Comparison of ENCODE assay signal across 11 cellular contexts in the genomic region with DNA sequence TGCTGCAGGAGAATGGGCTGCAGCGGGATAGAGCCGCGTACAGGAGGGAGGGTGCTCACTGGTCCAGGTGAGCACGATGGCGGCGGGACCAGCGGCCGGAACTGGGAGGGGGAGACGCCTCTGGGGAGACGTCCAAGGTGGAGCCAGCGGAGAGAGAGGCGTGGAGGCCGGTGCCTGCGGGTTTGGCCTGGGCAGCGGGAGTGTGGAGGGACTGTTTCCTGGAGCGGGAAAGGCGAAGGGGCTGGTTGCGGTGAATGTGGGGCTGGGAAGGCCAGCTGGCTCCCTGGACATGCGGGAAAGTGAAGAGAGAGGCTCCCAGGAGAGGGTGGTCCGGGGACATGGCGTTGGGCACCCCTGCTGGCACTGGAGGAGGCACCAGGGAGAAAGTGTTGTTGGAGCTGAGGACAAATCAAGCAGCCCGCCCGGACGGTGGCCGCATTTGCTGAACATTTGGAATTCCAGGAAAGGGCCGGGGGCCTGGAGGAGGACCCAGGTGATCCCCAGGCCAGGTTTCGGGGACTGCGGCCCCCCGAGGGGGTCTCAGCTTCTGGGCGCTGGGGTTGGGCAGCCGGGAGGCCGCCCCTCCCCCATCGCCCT. TPM values are rescaled to one million over a fixed set of nuclear protein-coding genes. Genes with fewer than 3 reads are reported as not detected.
DNase-seq lines count a peak whose midpoint lies in the region; ATAC-seq, FAIRE-seq and TF ChIP-seq lines count a peak whose summit lies in the region.
"Had no signal": no experiment of that assay in that cellular context is flagged by ENCODE, and none has a peak within 500 bp of the region (broad histone marks: within the 10 kb centered on the region; RNA-seq: fewer than 3 reads in every experiment).

No MANE protein-coding gene starts in this region.

- peak; percentile 16 for ATAC-seq in HepG2
- no peak for ATAC-seq in GM21526 (IDR thresholded peaks at IDR 0.05; ENCODE audit: low FRiP score, unreplicated experiment)
- no peak for ATAC-seq in HG02840 (IDR thresholded peaks at IDR 0.05; ENCODE audit: low FRiP score, unreplicated experiment)

- CTCF ChIA-PET in activated naive CD4-positive, alpha-beta T cell treated with anti-CD3 and anti-CD28 coated beads for 36 hours (lab: Charles Lee): no interaction called here
- CTCF ChIA-PET in activated naive CD4-positive, alpha-beta T cell treated with anti-CD3 and anti-CD28 coated beads, Interleukin-2, amount 10 ng/mL, durations not matched to agents 7 days and 5 days (lab: Charles Lee): no interaction called here
- CTCF ChIA-PET in HepG2 (lab: Yijun Ruan, JAX; ENCODE audit: low intra/inter-chr PET ratio, low total read pairs) (no interaction called here), HEK293T (lab: Yijun Ruan, JAX) (no interaction called here)

- H3K9me3 ChIP-seq in ascending aorta (no peaks in the 10 kb centered on the region), HepG2 (ENCODE audit: low read length) (no peaks in the 10 kb centered on the region)
- H3K9me3 ChIP-seq: BLaER1 treated with 17β-estradiol and CSF1 and Interleukin-3, amounts not matched to agents 10 nM and 100 nM had no signal

- no peak for DNase-seq in activated naive CD4-positive, alpha-beta T cell treated with anti-CD3 and anti-CD28 coated beads for 36 hours
- DNase-seq in activated naive CD4-positive, alpha-beta T cell treated with anti-CD3 and anti-CD28 coated beads, Interleukin-2, amount 10 ng/mL, durations not matched to agents 7 days and 5 days: no peak
- DNase-seq in ascending aorta (ENCODE audit: low spot score in 2 of 2) (no peak), HepG2 (ENCODE audit: low spot score) (no peak), type B pancreatic cell (ENCODE audit: extremely low spot score, unreplicated experiment) (no peak), HEK293T (ENCODE audit: extremely low spot score) (no peak)
- DNase-seq: activated CD4-positive, alpha-beta T cell treated with anti-CD3 and anti-CD28 coated beads, Interleukin-2, amount 50 U/mL, for 4 hours; effector CD4-positive, alpha-beta T cell had no signal

- TF ChIP-seq EP300 in HepG2 (IDR thresholded peaks at IDR 0.05; ENCODE audit: low read depth in 2 of 2, low read length in 2 of 2): no peak
- no peak for TF ChIP-seq EP300 in HepG2 (CRISPR knock-in tag; IDR thresholded peaks at IDR 0.05; ENCODE audit: borderline replicate concordance)

- H3K9ac ChIP-seq in HepG2 (ENCODE audit: insufficient read depth, low read depth, low read length): no peak overlapping the region

- H3K4me1 Mint-ChIP-seq in activated naive CD4-positive, alpha-beta T cell treated with anti-CD3 and anti-CD28 coated beads for 36 hours (ENCODE audit: low read depth): peaks cover 11% of the 10 kb centered on the region
- peaks cover 9% of the 10 kb centered on the region for H3K4me1 Mint-ChIP-seq in activated naive CD4-positive, alpha-beta T cell treated with anti-CD3 and anti-CD28 coated beads, Interleukin-2, amount 10 ng/mL, durations not matched to agents 7 days and 5 days
- H3K4me1 Mint-ChIP-seq in type B pancreatic cell (ENCODE audit: unreplicated experiment): peaks cover 34% of the 10 kb centered on the region

- peaks cover 5% of the 10 kb centered on the region for H3K27me3 ChIP-seq in ascending aorta
- H3K27me3 ChIP-seq in HepG2 (ENCODE audit: control insufficient read depth in 1 of 2, insufficient read depth in 2 of 2, low read length in 2 of 2): peaks cover 18 to 72% of the 10 kb centered on the region in 2 experiments

- no peaks in the 10 kb centered on the region for H3K79me2 ChIP-seq in HepG2 (ENCODE audit: insufficient read depth, low read length)

- BruUV-seq in HepG2 (replicated peaks; lab: Mats Ljungman, UMichigan): no TSS peak

- H3K27ac ChIP-seq in ascending aorta: no peak overlapping the region
- H3K27ac ChIP-seq in HepG2 (ENCODE audit: extremely low read length, insufficient read depth, low read length): no peak overlapping the region
- H3K27ac ChIP-seq: BLaER1 treated with 17β-estradiol and CSF1 and Interleukin-3, amounts not matched to agents 10 nM and 100 nM had no signal

- no peak for TF ChIP-seq RAD21 in HepG2 (CRISPR knock-in tag; IDR thresholded peaks at IDR 0.05)

- no peak overlapping the region for H3K27ac Mint-ChIP-seq in activated naive CD4-positive, alpha-beta T cell treated with anti-CD3 and anti-CD28 coated beads for 36 hours
- H3K27ac Mint-ChIP-seq in activated naive CD4-positive, alpha-beta T cell treated with anti-CD3 and anti-CD28 coated beads, Interleukin-2, amount 10 ng/mL, durations not matched to agents 7 days and 5 days: no peak overlapping the region
- peak overlapping the region; percentile 88 for H3K27ac Mint-ChIP-seq in type B pancreatic cell

- H4K20me1 ChIP-seq in HepG2 (ENCODE audit: insufficient read depth, low read length): no peaks in the 10 kb centered on the region

- WGBS in HepG2 (ENCODE audit: low lambda C conversion rate): 5% methylated on average over 17 of the region's 33 CpGs

- H3K4me2 ChIP-seq in HepG2 (ENCODE audit: low read depth, low read length): peak overlapping the region; percentile 80

- no peaks in the 10 kb centered on the region for H3K36me3 Mint-ChIP-seq in activated naive CD4-positive, alpha-beta T cell treated with anti-CD3 and anti-CD28 coated beads for 36 hours (ENCODE audit: low read depth)
- H3K36me3 Mint-ChIP-seq in activated naive CD4-positive, alpha-beta T cell treated with anti-CD3 and anti-CD28 coated beads, Interleukin-2, amount 10 ng/mL, durations not matched to agents 7 days and 5 days: no peaks in the 10 kb centered on the region
- H3K36me3 Mint-ChIP-seq in type B pancreatic cell: no peaks in the 10 kb centered on the region

- peaks cover 50% of the 10 kb centered on the region for H3K27me3 Mint-ChIP-seq in activated naive CD4-positive, alpha-beta T cell treated with anti-CD3 and anti-CD28 coated beads for 36 hours (ENCODE audit: low read depth)
- peaks cover 91% of the 10 kb centered on the region for H3K27me3 Mint-ChIP-seq in activated naive CD4-positive, alpha-beta T cell treated with anti-CD3 and anti-CD28 coated beads, Interleukin-2, amount 10 ng/mL, durations not matched to agents 7 days and 5 days
- peaks cover 52% of the 10 kb centered on the region for H3K27me3 Mint-ChIP-seq in type B pancreatic cell

- H3K4me1 ChIP-seq in ascending aorta (peaks cover 0 to 8% of the 10 kb centered on the region in 2 donors), HepG2 (ENCODE audit: insufficient read depth, low read length) (0 out of 2 replicates have a peak, but pooled peaks cover 7% of the 10 kb centered on the region)

- peak overlapping the region; percentile 8 for H3K4me3 Mint-ChIP-seq in activated naive CD4-positive, alpha-beta T cell treated with anti-CD3 and anti-CD28 coated beads for 36 hours
- no peak overlapping the region for H3K4me3 Mint-ChIP-seq in activated naive CD4-positive, alpha-beta T cell treated with anti-CD3 and anti-CD28 coated beads, Interleukin-2, amount 10 ng/mL, durations not matched to agents 7 days and 5 days
- H3K4me3 Mint-ChIP-seq in type B pancreatic cell: peak overlapping the region; percentile 89

- no peak for TF ChIP-seq POLR2A in HepG2 (IDR thresholded peaks at IDR 0.05; ENCODE audit: insufficient read depth in 1 of 2, low read depth in 2 of 2, low read length in 2 of 2)

- no peaks in the 10 kb centered on the region for H3K9me3 Mint-ChIP-seq in activated naive CD4-positive, alpha-beta T cell treated with anti-CD3 and anti-CD28 coated beads for 36 hours
- no peaks in the 10 kb centered on the region for H3K9me3 Mint-ChIP-seq in activated naive CD4-positive, alpha-beta T cell treated with anti-CD3 and anti-CD28 coated beads, Interleukin-2, amount 10 ng/mL, durations not matched to agents 7 days and 5 days
- no peaks in the 10 kb centered on the region for H3K9me3 Mint-ChIP-seq in type B pancreatic cell

- no peak overlapping the region for H2AFZ ChIP-seq in HepG2 (ENCODE audit: low read length)

- no peak for TF ChIP-seq CTCF in ascending aorta (IDR thresholded peaks at IDR 0.05)
- no peak for TF ChIP-seq CTCF in HepG2 (CRISPR knock-in tag; IDR thresholded peaks at IDR 0.05)
- no peak for TF ChIP-seq CTCF in type B pancreatic cell (conservative IDR thresholded peaks at IDR 0.05)

- H3K4me3 ChIP-seq in ascending aorta (peak overlapping the region; percentile 47 to 52), HepG2 (replicated peaks in 1 of 3; ENCODE audit: insufficient read depth in 1 of 3, low read depth in 2 of 3, low read length in 3 of 3) (peak overlapping the region; percentile 39 to 64 (median 43); a peak in 5 of 6 replicates)

- H3K36me3 ChIP-seq in ascending aorta (no peaks in the 10 kb centered on the region), HepG2 (replicated peaks in 1 of 2; ENCODE audit: control insufficient read depth in 1 of 2, insufficient read depth in 2 of 2, low read length in 2 of 2) (no peaks in the 10 kb centered on the region)
- H3K36me3 ChIP-seq: BLaER1 treated with 17β-estradiol and CSF1 and Interleukin-3, amounts not matched to agents 10 nM and 100 nM had no signal

- intact Hi-C loops in activated naive CD4-positive, alpha-beta T cell treated with anti-CD3 and anti-CD28 coated beads for 36 hours (cut with micrococcal nuclease): no loop called here
- intact Hi-C loops in ascending aorta (cut with DNase I) (no loop called here), HepG2 (cut with micrococcal nuclease; ENCODE audit: unreplicated experiment) (no loop called here)

- in situ Hi-C loops in HepG2 (cut with HindIII; ENCODE audit: extremely low pct_ligation_motif_present, low pct_unique_long_range_greater_than_20kb): no loop called here

- POLR2A ChIA-PET in HepG2 (lab: Yijun Ruan, JAX): no interaction called here
- POLR2A ChIA-PET in HEK293T (lab: Yijun Ruan, JAX): no interaction called here

- FAIRE-seq in HepG2 (lab: Jason Lieb, UNC): no peak

RNA-seq across cellular contexts. Expression of gene DNAJB8, which starts 34.3 kb away (rescaled TPM):
- not detected for total RNA-seq in activated naive CD4-positive, alpha-beta T cell treated with anti-CD3 and anti-CD28 coated beads for 36 hours
- total RNA-seq in ascending aorta: not detected
- not detected in 2 replicates for total RNA-seq in HepG2 (2016; rRNA removed; fragmentation: Illumina TruSeq; extraction: Trizol)
- total RNA-seq in HepG2 (2016; cell fraction: cytosol; rRNA removed; fragmentation: Illumina TruSeq; extraction: Trizol; ENCODE audit: low read depth): not detected in 2 replicates
- total RNA-seq in HepG2 (2016; cell fraction: insoluble cytoplasmic fraction; rRNA removed; fragmentation: Illumina TruSeq; extraction: Trizol): not detected in 2 replicates
- not detected in 2 replicates for total RNA-seq in HepG2 (2016; cell fraction: membrane; rRNA removed; fragmentation: Illumina TruSeq; extraction: Trizol)
- not detected in 2 replicates for total RNA-seq in HepG2 (2016; cell fraction: nucleus; rRNA removed; fragmentation: Illumina TruSeq; extraction: Trizol)
- not detected in 2 replicates for polyA plus RNA-seq in HepG2 (2011; rRNA removed)
- polyA plus RNA-seq in HepG2 (2011; cell fraction: cytosol; rRNA removed): not detected in 2 replicates
- polyA plus RNA-seq in HepG2 (2011; cell fraction: nucleus; rRNA removed): not detected in 2 replicates
- not detected in 2 replicates for polyA plus RNA-seq in HepG2 (2012)
- not detected in 2 replicates for polyA plus RNA-seq in HepG2 (2016; cell fraction: cytosol; fragmentation: Illumina TruSeq; extraction: Trizol; ENCODE audit: low read depth)
- polyA plus RNA-seq in HepG2 (2016; cell fraction: insoluble cytoplasmic fraction; fragmentation: Illumina TruSeq; extraction: Trizol; ENCODE audit: low read depth): not detected in 2 replicates
- polyA plus RNA-seq in HepG2 (2016; cell fraction: membrane; fragmentation: Illumina TruSeq; extraction: Trizol; ENCODE audit: low read depth): not detected in 2 replicates
- polyA plus RNA-seq in HepG2 (2016; cell fraction: nucleus; fragmentation: Illumina TruSeq; extraction: Trizol; ENCODE audit: insufficient read depth, low read depth): not detected in 2 replicates
- polyA minus RNA-seq in HepG2 (2011; rRNA and poly(A)+ RNA removed; ENCODE audit: low replicate concordance): not detected in 2 replicates
- polyA minus RNA-seq in HepG2 (2011; cell fraction: cytosol; rRNA and poly(A)+ RNA removed): not detected in 2 replicates
- not detected in 2 replicates for polyA minus RNA-seq in HepG2 (2011; cell fraction: nucleus; rRNA and poly(A)+ RNA removed)
- total RNA-seq in type B pancreatic cell (ENCODE audit: low replicate concordance): not detected in 2 replicates
